ENCODE assay signal across 8 cellular contexts in the genomic region with DNA sequence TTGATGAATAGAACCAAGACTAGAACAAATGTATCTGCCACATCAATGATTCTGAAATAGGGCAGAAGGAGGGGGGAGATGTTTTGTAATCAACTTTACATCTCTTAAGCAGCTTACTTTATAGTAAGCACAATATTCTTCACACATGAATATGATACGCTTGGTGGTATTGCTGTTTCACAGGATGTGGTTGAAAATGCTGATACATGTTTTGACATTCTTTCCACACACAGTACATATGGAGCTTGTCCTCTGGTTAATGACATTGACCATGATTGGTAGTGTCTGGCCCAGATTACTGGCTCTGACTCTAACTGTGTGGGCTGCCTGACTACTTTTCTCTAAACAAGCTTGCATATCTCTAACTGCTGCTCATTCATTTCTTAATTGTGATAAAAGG.
DNase-seq lines count a peak whose midpoint lies in the region; ATAC-seq and TF ChIP-seq lines count a peak whose summit lies in the region.

No MANE protein-coding gene starts in this region.

- peak overlapping the region; percentile 87 for H3K4me2 ChIP-seq in smooth muscle cell

- peaks cover 86% of the 10 kb centered on the region for H3K79me2 ChIP-seq in smooth muscle cell (ENCODE audit: low read depth)

- peak overlapping the region; percentile 80 to 98 (median 94) for H3K27ac Mint-ChIP-seq in CD8-positive, alpha-beta memory T cell
- H3K27ac Mint-ChIP-seq in endothelial cell (ENCODE audit: unreplicated experiment): peak overlapping the region; percentile 70

- H3K9ac ChIP-seq in smooth muscle cell (ENCODE audit: low read depth): peak overlapping the region; percentile 78

- H3K4me1 ChIP-seq in CD8-positive, alpha-beta memory T cell (ENCODE audit: insufficient read depth, low read length): peaks cover 37% of the 10 kb centered on the region
- peaks cover 44% of the 10 kb centered on the region for H3K4me1 ChIP-seq in smooth muscle cell (ENCODE audit: low read depth)

- no peaks in the 10 kb centered on the region for H4K20me1 ChIP-seq in smooth muscle cell (ENCODE audit: low read depth)

- peak overlapping the region; percentile 72 for H3K27ac ChIP-seq in CD8-positive, alpha-beta memory T cell (ENCODE audit: low read depth, low read length)
- peak overlapping the region; percentile 97 for H3K27ac ChIP-seq in smooth muscle cell (ENCODE audit: low read depth)

- 24% methylated on average over 1 of the region's 1 CpG for WGBS in smooth muscle cell (ENCODE audit: low lambda C conversion rate)

- H3K36me3 ChIP-seq in CD8-positive, alpha-beta memory T cell (ENCODE audit: insufficient read depth, low read length): no peaks in the 10 kb centered on the region
- no peaks in the 10 kb centered on the region for H3K36me3 ChIP-seq in smooth muscle cell (ENCODE audit: low read depth)

- POLR2A ChIA-PET in CD8-positive, alpha-beta memory T cell (lab: Charles Lee): interaction anchor here (0.5 to 4.7 kb wide), 8 partner anchors 12 to 106 kb away, joined by 3 to 25 read pairs (median 4); no protein-coding TSS in a partner anchor

- H3K27me3 ChIP-seq in CD8-positive, alpha-beta memory T cell (ENCODE audit: insufficient read depth, low read length, poor library complexity, severe bottlenecking): no peaks in the 10 kb centered on the region
- H3K27me3 ChIP-seq in smooth muscle cell (ENCODE audit: low read depth): no peaks in the 10 kb centered on the region

- peaks cover 27% of the 10 kb centered on the region for H3F3A ChIP-seq in smooth muscle cell (ENCODE audit: low read depth)

- ATAC-seq in GM21367 (IDR thresholded peaks at IDR 0.05; ENCODE audit: unreplicated experiment): peak; percentile 68

- H3K36me3 Mint-ChIP-seq in CD8-positive, alpha-beta memory T cell: peaks cover 0 to 47% (median 16%) of the 10 kb centered on the region in 3 donors
- peaks cover 11% of the 10 kb centered on the region for H3K36me3 Mint-ChIP-seq in endothelial cell (ENCODE audit: low read depth, unreplicated experiment)

- DNase-seq in CD8-positive, alpha-beta memory T cell: peak in 3 of 5 donors; percentile 12 to 75 (median 59)
- peak; percentile 57 for DNase-seq in LHCN-M2 (ENCODE audit: low read depth)
- no peak for DNase-seq in endothelial cell (ENCODE audit: low spot score)
- no peak for DNase-seq in smooth muscle cell (lab: John Stamatoyannopoulos, UW; ENCODE audit: unreplicated experiment)
- DNase-seq in amygdala (lab: John Stamatoyannopoulos, UW): no peak
- no peak for DNase-seq in activated CD8-positive, alpha-beta memory T cell treated with anti-CD3 and anti-CD28 coated beads for 24 hours
- no peak for DNase-seq in NCI-H526 (lab: John Stamatoyannopoulos, UW)

- H3K9me3 Mint-ChIP-seq in CD8-positive, alpha-beta memory T cell: no peaks in the 10 kb centered on the region
- peaks cover 4% of the 10 kb centered on the region for H3K9me3 Mint-ChIP-seq in endothelial cell (ENCODE audit: unreplicated experiment)

- H3K4me3 ChIP-seq in CD8-positive, alpha-beta memory T cell (ENCODE audit: low read length): no peak overlapping the region
- H3K4me3 ChIP-seq in smooth muscle cell: no peak overlapping the region

- no peaks in the 10 kb centered on the region for H3K27me3 Mint-ChIP-seq in CD8-positive, alpha-beta memory T cell
- no peaks in the 10 kb centered on the region for H3K27me3 Mint-ChIP-seq in endothelial cell (ENCODE audit: unreplicated experiment)

- CTCF ChIA-PET in CD8-positive, alpha-beta memory T cell (lab: Charles Lee): interaction anchor here (1.2 to 1.9 kb wide), 3 partner anchors 9 to 76 kb away, joined by 3 to 5 read pairs (median 3); no protein-coding TSS in a partner anchor

- H3K4me3 Mint-ChIP-seq in CD8-positive, alpha-beta memory T cell: peak overlapping the region; percentile 57 to 80 (median 75)
- H3K4me3 Mint-ChIP-seq in endothelial cell (ENCODE audit: unreplicated experiment): no peak overlapping the region

- no peak for TF ChIP-seq CTCF in endothelial cell (IDR thresholded peaks at IDR 0.05; ENCODE audit: unreplicated experiment)
- no peak for TF ChIP-seq CTCF in smooth muscle cell (IDR thresholded peaks at IDR 0.05; ENCODE audit: borderline replicate concordance, insufficient read depth, poor library complexity, severe bottlenecking)

- H2AFZ ChIP-seq in smooth muscle cell (ENCODE audit: low read depth): no peak overlapping the region

- H3K9me3 ChIP-seq in CD8-positive, alpha-beta memory T cell (ENCODE audit: low read length): no peaks in the 10 kb centered on the region
- H3K9me3 ChIP-seq in smooth muscle cell (replicated peaks; ENCODE audit: low read depth): no peaks in the 10 kb centered on the region

- H3K4me1 Mint-ChIP-seq in CD8-positive, alpha-beta memory T cell: peaks cover 20 to 74% (median 66%) of the 10 kb centered on the region in 3 donors
- H3K4me1 Mint-ChIP-seq in endothelial cell (ENCODE audit: unreplicated experiment): peaks cover 47% of the 10 kb centered on the region

Comparison
In these comparisons a context has a peak if more than half of its experiments do, and no peak if none do; other contexts are left out.
1. DNase-seq: peak in CD8-positive, alpha-beta memory T cell (3 of 5) and LHCN-M2 (single experiment); none in endothelial cell (single experiment), smooth muscle cell (single experiment), amygdala (0 of 56), activated CD8-positive, alpha-beta memory T cell treated with anti-CD3 and anti-CD28 coated beads for 24 hours (single experiment) and NCI-H526 (0 of 2).